In the genomic region with DNA sequence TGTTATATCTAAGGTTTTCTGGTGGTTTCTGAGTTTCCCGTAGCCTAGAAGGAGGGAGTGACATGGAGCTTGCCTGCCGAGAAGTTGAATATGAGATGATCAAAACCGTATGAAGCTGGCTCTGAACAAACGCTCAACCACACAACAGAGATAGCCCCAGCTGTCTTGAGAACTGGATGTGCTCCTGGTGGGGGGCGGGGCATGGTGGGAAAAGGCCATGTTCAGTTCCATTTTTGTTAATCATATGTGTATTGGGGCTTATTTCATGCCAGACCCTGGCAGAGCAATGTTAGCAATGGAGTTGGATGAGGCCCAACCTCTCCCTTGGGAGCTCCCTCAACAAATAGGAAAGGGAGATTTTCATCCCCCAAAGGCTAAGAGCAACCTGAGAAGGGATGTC, we compare ENCODE assay signal across 1 cellular context.
TF ChIP-seq lines count a peak whose summit lies in the region.

No MANE protein-coding gene starts in this region.

TF ChIP-seq in GM12891, 5 proteins besides CTCF, POLR2A, EP300 and RAD21:
- TF ChIP-seq PAX5 (IDR thresholded peaks at IDR 0.05; ENCODE audit: insufficient read depth, low read length, severe bottlenecking), result no peak
- no peak for TF ChIP-seq POLR2AphosphoS5 (IDR thresholded peaks at IDR 0.05; ENCODE audit: low read depth, low read length)
- TF ChIP-seq TAF1 (IDR thresholded peaks at IDR 0.05; ENCODE audit: low read depth, low read length), result no peak
- TF ChIP-seq POU2F2 (IDR thresholded peaks at IDR 0.05; ENCODE audit: low read depth, low read length), result no peak
- no peak for TF ChIP-seq SPI1 (IDR thresholded peaks at IDR 0.05; ENCODE audit: low read depth, low read length)
